Comparison of ENCODE assay signal across 8 cellular contexts in genomic region chr16:55480228-55480655, GRCh38. TPM values are rescaled to one million over a fixed set of nuclear protein-coding genes. Genes with fewer than 3 reads are reported as not detected.
A peak's percentile ranks its signal among the peaks of the same experiment; 100 is the strongest.
DNase-seq lines count a peak whose midpoint lies in the region; ATAC-seq, FAIRE-seq and TF ChIP-seq lines count a peak whose summit lies in the region.

No MANE protein-coding gene starts in this region.

- intact Hi-C loops in stomach (cut with DNase I; ENCODE audit: low total_unique reads) = no loop called here

- TF ChIP-seq POLR2A in stomach (IDR thresholded peaks at IDR 0.05) (no peak), GM12892 (IDR thresholded peaks at IDR 0.05; ENCODE audit: low read depth, low read length) (no peak)

- peaks cover 3 to 40% (median 19%) of the 10 kb centered on the region in 3 donors for H3K27me3 ChIP-seq in stomach

- peaks cover 11 to 39% (median 19%) of the 10 kb centered on the region in 4 donors for H3K4me1 ChIP-seq in stomach

- WGBS in stomach, 5 donors = 0 to 9% (median 2%) methylated on average over 15 to 25 of the region's 25 CpGs

- FAIRE-seq in GM12892 (lab: Jason Lieb, UNC) = no peak

- in situ Hi-C loops in KBM-7 (cut with MboI; ENCODE audit: low pct_unique_long_range_greater_than_20kb, low sequenced_read_pairs) = no loop called here
- in situ Hi-C loops in ACHN (cut with HindIII; ENCODE audit: low pct_ligation_motif_present, low pct_unique_long_range_greater_than_20kb, low sequenced_read_pairs) = no loop called here

- peak overlapping the region; percentile 48 to 58 (median 52) for H3K4me3 ChIP-seq in stomach

- TF ChIP-seq CTCF in stomach (IDR thresholded peaks at IDR 0.05) = no peak

- peaks cover 0 to 19% (median 9%) of the 10 kb centered on the region in 4 donors for H3K36me3 ChIP-seq in stomach

- TF ChIP-seq EP300 in stomach (IDR thresholded peaks at IDR 0.05) = no peak

- DNase-seq in KBM-7 (peak; percentile 57), dedifferentiated amniotic fluid mesenchymal stem cell (ENCODE audit: extremely low spot score) (peak; percentile 89), kidney glomerular epithelial cell (lab: John Stamatoyannopoulos, UW) (peak; percentile 15), stomach (peak; percentile 63), ACHN (no peak), GM12892 (ENCODE audit: insufficient read length) (no peak)
- DNase-seq in stimulated activated CD4-positive, alpha-beta T cell treated with anti-CD3 and anti-CD28 coated beads, Interleukin-12 subunit alpha, Interleukin-12 subunit beta, amount 100 ng/mL, for 4 hours = no peak

- no peak for ATAC-seq in GM18867 (IDR thresholded peaks at IDR 0.05; ENCODE audit: unreplicated experiment)

- peak overlapping the region; percentile 62 to 86 (median 84) for H3K27ac ChIP-seq in stomach

- no peaks in the 10 kb centered on the region for H3K9me3 ChIP-seq in stomach

RNA-seq across cellular contexts. Expression of gene MMP2, which starts 1.2 kb away (rescaled TPM):
- total RNA-seq in stomach = 100 to 1,000 TPM in 4 of 5 donors, 10 to 100 TPM in 1; 67.9 to 206 (median 142) TPM
- polyA plus RNA-seq in stomach = 10 to 100 TPM; 17.7 to 67.9 (median 39.6) TPM
- polyA plus RNA-seq in GM12892 (2012; ENCODE audit: missing spikeins) = not detected

RNA-seq across cellular contexts. Expression of gene LPCAT2, which starts 28.6 kb away (rescaled TPM):
- 10 to 100 TPM in 3 of 5 donors, 1 to 10 TPM in 1, not detected in 1; 1.4 to 36.2 (median 13.1) TPM for total RNA-seq in stomach
- 1 to 10 TPM; 3.7 to 6.6 (median 6.5) TPM for polyA plus RNA-seq in stomach
- not detected for polyA plus RNA-seq in GM12892 (2012; ENCODE audit: missing spikeins)

Comparison
In these comparisons a context has a peak if more than half of its experiments do, and no peak if none do; other contexts are left out.
1. DNase-seq: peak in KBM-7 (single experiment), dedifferentiated amniotic fluid mesenchymal stem cell (single experiment), kidney glomerular epithelial cell (single experiment) and stomach (single experiment); none in stimulated activated CD4-positive, alpha-beta T cell treated with anti-CD3 and anti-CD28 coated beads, Interleukin-12 subunit alpha, Interleukin-12 subunit beta, amount 100 ng/mL, for 4 hours (single experiment), ACHN (single experiment) and GM12892 (single experiment).